ENCODE assay signal across 29 cellular contexts in genomic region chr14:92601131-92601710, GRCh38.
A peak's percentile ranks its signal among the peaks of the same experiment; 100 is the strongest.
DNase-seq lines count a peak whose midpoint lies in the region; ATAC-seq, FAIRE-seq and TF ChIP-seq lines count a peak whose summit lies in the region.
"Had no signal": no experiment of that assay in that cellular context is flagged by ENCODE, and none has a peak within 500 bp of the region (broad histone marks: within the 10 kb centered on the region; RNA-seq: fewer than 3 reads in every experiment).

No MANE protein-coding gene starts in this region.

- H3K27me3 Mint-ChIP-seq in activated naive CD8-positive, alpha-beta T cell treated with anti-CD3 and anti-CD28 coated beads, Interleukin-2, amount 50 U/mL, for 24 hours, result no peaks in the 10 kb centered on the region
- no peaks in the 10 kb centered on the region for H3K27me3 Mint-ChIP-seq in activated naive CD8-positive, alpha-beta T cell treated with anti-CD3 and anti-CD28 coated beads for 36 hours
- H3K27me3 Mint-ChIP-seq in effector memory CD8-positive, alpha-beta T cell, result no peaks in the 10 kb centered on the region
- H3K27me3 Mint-ChIP-seq in natural killer cell treated with Interleukin-12 subunit alpha and Interleukin-12 subunit beta and Interleukin-15 and Interleukin-18, amount 100 ng/mL, for 72 hours, result no peaks in the 10 kb centered on the region
- no peaks in the 10 kb centered on the region for H3K27me3 Mint-ChIP-seq in mesothelial cell of epicardium (ENCODE audit: low read depth)
- H3K27me3 Mint-ChIP-seq: B cell had no signal

- no peaks in the 10 kb centered on the region for H3K9me3 ChIP-seq in uterus
- H3K9me3 ChIP-seq: testis had no signal

- TF ChIP-seq POLR2A in uterus (IDR thresholded peaks at IDR 0.05), result no peak
- no peak for TF ChIP-seq POLR2A in GM12892 (IDR thresholded peaks at IDR 0.05; ENCODE audit: low read depth, low read length)

- H3K4me1 Mint-ChIP-seq in activated naive CD8-positive, alpha-beta T cell treated with anti-CD3 and anti-CD28 coated beads, Interleukin-2, amount 50 U/mL, for 24 hours, result peaks cover 33% of the 10 kb centered on the region
- peaks cover 28% of the 10 kb centered on the region for H3K4me1 Mint-ChIP-seq in activated naive CD8-positive, alpha-beta T cell treated with anti-CD3 and anti-CD28 coated beads for 36 hours
- H3K4me1 Mint-ChIP-seq in effector memory CD8-positive, alpha-beta T cell (ENCODE audit: low read depth in 2 of 2), result peaks cover 35 to 43% of the 10 kb centered on the region in 2 donors
- H3K4me1 Mint-ChIP-seq in natural killer cell treated with Interleukin-12 subunit alpha and Interleukin-12 subunit beta and Interleukin-15 and Interleukin-18, amount 100 ng/mL, for 72 hours (ENCODE audit: low read depth in 2 of 2), result peaks cover 71 to 74% of the 10 kb centered on the region in 2 donors
- H3K4me1 Mint-ChIP-seq in mesothelial cell of epicardium, result peaks cover 7% of the 10 kb centered on the region
- H3K4me1 Mint-ChIP-seq: GM23338 had no signal

- DNase-seq in activated naive CD8-positive, alpha-beta T cell treated with anti-CD3 and anti-CD28 coated beads, Interleukin-2, amount 50 U/mL, for 24 hours, result no peak
- no peak for DNase-seq in activated naive CD8-positive, alpha-beta T cell treated with anti-CD3 and anti-CD28 coated beads for 36 hours
- no peak for DNase-seq in effector memory CD8-positive, alpha-beta T cell
- DNase-seq in natural killer cell treated with Interleukin-12 subunit alpha and Interleukin-12 subunit beta and Interleukin-15 and Interleukin-18, amount 100 ng/mL, for 72 hours (ENCODE audit: low spot score), result no peak
- DNase-seq in uterus, result no peak
- DNase-seq in NCI-H1417 (lab: John Stamatoyannopoulos, UW), result no peak
- no peak for DNase-seq in mesothelial cell of epicardium (ENCODE audit: low spot score in 2 of 2, unreplicated experiment in 2 of 2)
- DNase-seq in GM12892 (ENCODE audit: insufficient read length), result no peak
- DNase-seq: activated CD4-positive, alpha-beta T cell treated with anti-CD3 and anti-CD28 coated beads for 48 hours; activated naive CD4-positive, alpha-beta T cell treated with anti-CD3 and anti-CD28 coated beads for 36 hours; activated T-cell treated with anti-CD3 and anti-CD28 coated beads, Interleukin-2, amount 50 U/mL, for 72 hours; central memory CD4-positive, alpha-beta T cell; DMS53; dorsolateral prefrontal cortex; GDM1; NCI-H1105 treated with DMSO at 0.1 percent for 48 hours; NCI-H2029 treated with DMSO at 0.1 percent for 48 hours; NCI-H345; NCI-H774; small intestine; stimulated activated CD4-positive, alpha-beta T cell treated with anti-CD3 and anti-CD28 coated beads, Interleukin-1b, Interleukin-23, amount 100 ng/mL, for 48 hours; testis had no signal

- no peak overlapping the region for H3K4me3 ChIP-seq in uterus
- H3K4me3 ChIP-seq: dorsolateral prefrontal cortex, GM23338, hepatocyte, testis had no signal

- intact Hi-C loops in uterus (cut with DNase I; ENCODE audit: low total_unique reads), result no loop called here

- peak overlapping the region; percentile 3 to 24 for H3K27ac ChIP-seq in uterus
- H3K27ac ChIP-seq: dorsolateral prefrontal cortex, hepatocyte, testis, VCaP had no signal

- FAIRE-seq in GM12892 (lab: Jason Lieb, UNC), result no peak
- FAIRE-seq: GM18507, small intestine had no signal

- H3K4me1 ChIP-seq in uterus, result no peaks in the 10 kb centered on the region

- TF ChIP-seq CTCF in uterus (IDR thresholded peaks at IDR 0.05) (no peak), mesothelial cell of epicardium (IDR thresholded peaks at IDR 0.05; ENCODE audit: unreplicated experiment) (no peak)

- ATAC-seq in activated naive CD8-positive, alpha-beta T cell treated with anti-CD3 and anti-CD28 coated beads, Interleukin-2, amount 50 U/mL, for 24 hours, result no peak
- peak; percentile 53 for ATAC-seq in effector memory CD8-positive, alpha-beta T cell (replicated peaks)
- peak in 1 of 2 donors; percentile 65 for ATAC-seq in natural killer cell treated with Interleukin-12 subunit alpha and Interleukin-12 subunit beta and Interleukin-15 and Interleukin-18, amount 100 ng/mL, for 72 hours
- ATAC-seq: GM23338 had no signal

- H3K4me3 Mint-ChIP-seq in activated naive CD8-positive, alpha-beta T cell treated with anti-CD3 and anti-CD28 coated beads, Interleukin-2, amount 50 U/mL, for 24 hours, result no peak overlapping the region
- no peak overlapping the region for H3K4me3 Mint-ChIP-seq in activated naive CD8-positive, alpha-beta T cell treated with anti-CD3 and anti-CD28 coated beads for 36 hours
- peak overlapping the region in 1 of 2 donors; percentile 11 for H3K4me3 Mint-ChIP-seq in effector memory CD8-positive, alpha-beta T cell
- H3K4me3 Mint-ChIP-seq in natural killer cell treated with Interleukin-12 subunit alpha and Interleukin-12 subunit beta and Interleukin-15 and Interleukin-18, amount 100 ng/mL, for 72 hours, result peak overlapping the region; percentile 50
- no peak overlapping the region for H3K4me3 Mint-ChIP-seq in mesothelial cell of epicardium
- H3K4me3 Mint-ChIP-seq: activated naive CD4-positive, alpha-beta T cell treated with anti-CD3 and anti-CD28 coated beads for 36 hours; activated T-cell treated with anti-CD3 and anti-CD28 coated beads, Interleukin-2, amount 50 U/mL, for 72 hours; B cell; GM23338; neural crest cell; T-helper 2 cell treated with Interferon-gamma antibody and Interleukin-4, amounts not matched to agents 5 μg/mL and 100 μg/mL, for 36 hours had no signal

- H3K27ac Mint-ChIP-seq in activated naive CD8-positive, alpha-beta T cell treated with anti-CD3 and anti-CD28 coated beads, Interleukin-2, amount 50 U/mL, for 24 hours, result peak overlapping the region; percentile 55
- H3K27ac Mint-ChIP-seq in activated naive CD8-positive, alpha-beta T cell treated with anti-CD3 and anti-CD28 coated beads for 36 hours, result no peak overlapping the region
- peak overlapping the region; percentile 24 to 42 for H3K27ac Mint-ChIP-seq in effector memory CD8-positive, alpha-beta T cell
- peak overlapping the region; percentile 68 to 85 for H3K27ac Mint-ChIP-seq in natural killer cell treated with Interleukin-12 subunit alpha and Interleukin-12 subunit beta and Interleukin-15 and Interleukin-18, amount 100 ng/mL, for 72 hours
- H3K27ac Mint-ChIP-seq in mesothelial cell of epicardium, result no peak overlapping the region
- H3K27ac Mint-ChIP-seq: activated naive CD4-positive, alpha-beta T cell treated with anti-CD3 and anti-CD28 coated beads for 36 hours; activated T-cell treated with anti-CD3 and anti-CD28 coated beads, Interleukin-2, amount 50 U/mL, for 72 hours; B cell; GM23338; T-helper 2 cell treated with Interferon-gamma antibody and Interleukin-4, amounts not matched to agents 5 μg/mL and 100 μg/mL, for 36 hours had no signal

- H3K36me3 Mint-ChIP-seq in activated naive CD8-positive, alpha-beta T cell treated with anti-CD3 and anti-CD28 coated beads, Interleukin-2, amount 50 U/mL, for 24 hours (ENCODE audit: low read depth), result peaks cover 15% of the 10 kb centered on the region
- peaks cover 22% of the 10 kb centered on the region for H3K36me3 Mint-ChIP-seq in activated naive CD8-positive, alpha-beta T cell treated with anti-CD3 and anti-CD28 coated beads for 36 hours
- H3K36me3 Mint-ChIP-seq in effector memory CD8-positive, alpha-beta T cell (ENCODE audit: insufficient read depth), result peaks cover 14% of the 10 kb centered on the region
- peaks cover 29% of the 10 kb centered on the region for H3K36me3 Mint-ChIP-seq in natural killer cell treated with Interleukin-12 subunit alpha and Interleukin-12 subunit beta and Interleukin-15 and Interleukin-18, amount 100 ng/mL, for 72 hours
- H3K36me3 Mint-ChIP-seq in mesothelial cell of epicardium, result peaks cover 10% of the 10 kb centered on the region

- no peaks in the 10 kb centered on the region for H3K9me3 Mint-ChIP-seq in activated naive CD8-positive, alpha-beta T cell treated with anti-CD3 and anti-CD28 coated beads, Interleukin-2, amount 50 U/mL, for 24 hours
- H3K9me3 Mint-ChIP-seq in activated naive CD8-positive, alpha-beta T cell treated with anti-CD3 and anti-CD28 coated beads for 36 hours, result peaks cover 1% of the 10 kb centered on the region
- no peaks in the 10 kb centered on the region for H3K9me3 Mint-ChIP-seq in effector memory CD8-positive, alpha-beta T cell
- H3K9me3 Mint-ChIP-seq in natural killer cell treated with Interleukin-12 subunit alpha and Interleukin-12 subunit beta and Interleukin-15 and Interleukin-18, amount 100 ng/mL, for 72 hours, result no peaks in the 10 kb centered on the region
- peaks cover 7% of the 10 kb centered on the region for H3K9me3 Mint-ChIP-seq in mesothelial cell of epicardium
- H3K9me3 Mint-ChIP-seq: activated naive CD4-positive, alpha-beta T cell treated with anti-CD3 and anti-CD28 coated beads for 36 hours; activated T-cell treated with anti-CD3 and anti-CD28 coated beads, Interleukin-2, amount 50 U/mL, for 72 hours; GM23338; neural crest cell; T-helper 2 cell treated with Interferon-gamma antibody and Interleukin-4, amounts not matched to agents 5 μg/mL and 100 μg/mL, for 36 hours had no signal

- H3K27me3 ChIP-seq in uterus, result no peaks in the 10 kb centered on the region
- H3K27me3 ChIP-seq: dorsolateral prefrontal cortex, hepatocyte, testis had no signal

- H3K36me3 ChIP-seq in uterus, result no peaks in the 10 kb centered on the region

Comparison
In these comparisons a context has a peak if more than half of its experiments do, and no peak if none do; other contexts are left out.
1. H3K27ac Mint-ChIP-seq: peak in activated naive CD8-positive, alpha-beta T cell treated with anti-CD3 and anti-CD28 coated beads, Interleukin-2, amount 50 U/mL, for 24 hours (single experiment), effector memory CD8-positive, alpha-beta T cell (2 of 2) and natural killer cell treated with Interleukin-12 subunit alpha and Interleukin-12 subunit beta and Interleukin-15 and Interleukin-18, amount 100 ng/mL, for 72 hours (2 of 2); none in activated naive CD8-positive, alpha-beta T cell treated with anti-CD3 and anti-CD28 coated beads for 36 hours (single experiment) and mesothelial cell of epicardium (single experiment).